Comparison of ENCODE assay signal across 30 cellular contexts in genomic region chr12:99122959-99123358, GRCh38.
"Had no signal": no experiment of that assay in that cellular context is flagged by ENCODE, and none has a peak within 500 bp of the region (broad histone marks: within the 10 kb centered on the region; RNA-seq: fewer than 3 reads in every experiment).

No MANE protein-coding gene starts in this region.

- H3K9me3 Mint-ChIP-seq: nephron, neural progenitor cell, type B pancreatic cell had no signal

- H3K4me1 ChIP-seq: neural progenitor cell, parathyroid adenoma, psoas muscle, spleen, suprapubic skin, testis, tibial artery, transverse colon, upper lobe of right lung, uterus had no signal

- DNase-seq: natural killer cell; occipital lobe; ovary; psoas muscle; right cardiac atrium; spleen; stimulated activated CD4-positive, alpha-beta T cell treated with anti-CD3 and anti-CD28 coated beads, Interleukin-12 subunit alpha, Interleukin-12 subunit beta, amount 100 ng/mL, for 4 hours; stimulated activated CD4-positive, alpha-beta T cell treated with anti-CD3 and anti-CD28 coated beads, Interleukin-1b, Interleukin-23, amount 100 ng/mL, for 48 hours; stimulated activated CD4-positive, alpha-beta T cell treated with anti-CD3 and anti-CD28 coated beads, Interleukin-4, amount 100 ng/mL, for 1 hour; stimulated activated CD4-positive, alpha-beta T cell treated with anti-CD3 and anti-CD28 coated beads, Interleukin-4, amount 100 ng/mL, for 4 hours; stimulated activated CD8-positive, alpha-beta memory T cell treated with anti-CD3 and anti-CD28 coated beads, Interleukin-4, amount 100 ng/mL, for 48 hours; stimulated activated naive CD4-positive, alpha-beta T cell; stimulated activated naive CD8-positive, alpha-beta T cell treated with anti-CD3 and anti-CD28 coated beads, Interleukin-15, amount 100 ng/mL, for 72 hours; stimulated activated naive CD8-positive, alpha-beta T cell treated with anti-CD3 and anti-CD28 coated beads, Interleukin-15, Interleukin-2, amounts not matched to agents 100 U/mL and 50 U/mL, for 24 hours; substantia nigra; testis; tibial artery; transverse colon; upper lobe of right lung; uterus had no signal

- H2AFZ ChIP-seq: neural progenitor cell, parathyroid adenoma had no signal

- H3K36me3 ChIP-seq: neural progenitor cell, ovary, spleen, suprapubic skin, tibial artery, transverse colon, upper lobe of right lung, uterus had no signal

- H3K4me1 Mint-ChIP-seq: natural killer cell; nephron; stimulated activated memory B cell treated with anti-CD40 and anti-IgM and Interleukin-4, amounts not matched to agents 10 μg/mL and 1 μg/mL and 100 μg/mL, for 72 hours; stimulated activated naive CD8-positive, alpha-beta T cell treated with anti-CD3 and anti-CD28 coated beads, Interleukin-15, amount 100 ng/mL, for 72 hours had no signal

- H3K27me3 ChIP-seq: neural progenitor cell, ovary, spleen, suprapubic skin, testis, tibial artery, transverse colon, upper lobe of right lung, uterus had no signal

- H3K27me3 Mint-ChIP-seq: progenitor cell of endocrine pancreas; stimulated activated memory B cell treated with anti-CD40 and anti-IgM and Interleukin-4, amounts not matched to agents 10 μg/mL and 1 μg/mL and 100 μg/mL, for 72 hours; stimulated activated naive CD8-positive, alpha-beta T cell treated with anti-CD3 and anti-CD28 coated beads, Interleukin-15, amount 100 ng/mL, for 72 hours; type B pancreatic cell had no signal

- H3K4me3 ChIP-seq: neural progenitor cell, ovary, psoas muscle, skin epidermis, smooth muscle cell, spleen, suprapubic skin, testis, tibial artery, transverse colon, upper lobe of right lung, uterus had no signal

- H3K9ac ChIP-seq: neural progenitor cell, parathyroid adenoma had no signal

- H3K4me2 ChIP-seq: neural progenitor cell, smooth muscle cell had no signal

- H3K9me3 ChIP-seq: ovary, psoas muscle, spleen, suprapubic skin, testis, tibial artery, transverse colon, upper lobe of right lung, uterus had no signal

- H3K4me3 Mint-ChIP-seq: natural killer cell; nephron; neural progenitor cell; stimulated activated memory B cell treated with anti-CD40 and anti-IgM and Interleukin-4, amounts not matched to agents 10 μg/mL and 1 μg/mL and 100 μg/mL, for 72 hours; stimulated activated naive CD8-positive, alpha-beta T cell treated with anti-CD3 and anti-CD28 coated beads, Interleukin-15, amount 100 ng/mL, for 72 hours; type B pancreatic cell had no signal

- ATAC-seq: natural killer cell; psoas muscle; right cardiac atrium; sciatic nerve; stimulated activated memory B cell treated with anti-CD40 and anti-IgM and Interleukin-4, amounts not matched to agents 10 μg/mL and 1 μg/mL and 100 μg/mL, for 72 hours; stimulated activated naive CD8-positive, alpha-beta T cell treated with anti-CD3 and anti-CD28 coated beads, Interleukin-15, amount 100 ng/mL, for 72 hours; stimulated activated naive CD8-positive, alpha-beta T cell treated with anti-CD3 and anti-CD28 coated beads, Interleukin-15, Interleukin-2, amounts not matched to agents 100 U/mL and 50 U/mL, for 24 hours; upper lobe of right lung had no signal

- H3K79me2 ChIP-seq: parathyroid adenoma had no signal

- H3K27ac Mint-ChIP-seq: natural killer cell; nephron; neural progenitor cell; progenitor cell of endocrine pancreas; stimulated activated memory B cell treated with anti-CD40 and anti-IgM and Interleukin-4, amounts not matched to agents 10 μg/mL and 1 μg/mL and 100 μg/mL, for 72 hours; stimulated activated naive CD8-positive, alpha-beta T cell treated with anti-CD3 and anti-CD28 coated beads, Interleukin-15, amount 100 ng/mL, for 72 hours; type B pancreatic cell had no signal

- H3K36me3 Mint-ChIP-seq: natural killer cell; neural progenitor cell; stimulated activated memory B cell treated with anti-CD40 and anti-IgM and Interleukin-4, amounts not matched to agents 10 μg/mL and 1 μg/mL and 100 μg/mL, for 72 hours; type B pancreatic cell had no signal

- H3K27ac ChIP-seq: neural progenitor cell, ovary, parathyroid adenoma, psoas muscle, skin epidermis, spleen, suprapubic skin, testis, tibial artery, transverse colon, upper lobe of right lung, uterus had no signal
